ENCODE assay signal across 8 cellular contexts in genomic region chr13:61414686-61415664, GRCh38. TPM values are rescaled to one million over a fixed set of nuclear protein-coding genes. Genes with fewer than 3 reads are reported as not detected.
DNase-seq lines count a peak whose midpoint lies in the region; ATAC-seq, FAIRE-seq and TF ChIP-seq lines count a peak whose summit lies in the region.

No MANE protein-coding gene starts in this region.

- DNase-seq in SIG-M5 treated with dmso at 0.1 percent for 504 hours (lab: John Stamatoyannopoulos, UW; ENCODE audit: unreplicated experiment) (peak; percentile 9), SIG-M5 (lab: John Stamatoyannopoulos, UW) (no peak), astrocyte of the cerebellum (ENCODE audit: low read depth) (peak; percentile 13), iPS-NIHi11 (ENCODE audit: low spot score) (peak; percentile 88), small intestine (peak; percentile 93), OCI-M2 (lab: John Stamatoyannopoulos, UW; ENCODE audit: unreplicated experiment) (no peak)
- DNase-seq in stimulated activated naive CD8-positive, alpha-beta T cell treated with anti-CD3 and anti-CD28 coated beads, Interleukin-15, amount 100 ng/mL, for 72 hours: no peak

- H3K9me3 Mint-ChIP-seq in stimulated activated naive CD8-positive, alpha-beta T cell treated with anti-CD3 and anti-CD28 coated beads, Interleukin-15, amount 100 ng/mL, for 72 hours: peaks cover 0 to 9% of the 10 kb centered on the region in 2 donors

- H3K4me1 Mint-ChIP-seq in stimulated activated naive CD8-positive, alpha-beta T cell treated with anti-CD3 and anti-CD28 coated beads, Interleukin-15, amount 100 ng/mL, for 72 hours: no peaks in the 10 kb centered on the region

- no peak overlapping the region for H3K4me3 Mint-ChIP-seq in stimulated activated naive CD8-positive, alpha-beta T cell treated with anti-CD3 and anti-CD28 coated beads, Interleukin-15, amount 100 ng/mL, for 72 hours

- H3K27me3 ChIP-seq in small intestine (ENCODE audit: control insufficient read depth in 2 of 2, insufficient read depth in 2 of 2, low read length in 2 of 2): no peaks in the 10 kb centered on the region

- in situ Hi-C loops in astrocyte of the cerebellum (cut with HindIII; ENCODE audit: low sequenced_read_pairs): no loop called here

- 1 to 2% (median 2%) methylated on average over 44 of the region's 44 CpGs for WGBS in small intestine, 3 donors

- H3K4me1 ChIP-seq in small intestine (ENCODE audit: control insufficient read depth in 2 of 2, insufficient read depth in 1 of 2, low read depth in 1 of 2, low read length in 1 of 2): no peaks in the 10 kb centered on the region

- H3K36me3 ChIP-seq in small intestine (ENCODE audit: control insufficient read depth in 2 of 2, insufficient read depth in 2 of 2, low read length in 2 of 2): no peaks in the 10 kb centered on the region

- H3K27ac Mint-ChIP-seq in stimulated activated naive CD8-positive, alpha-beta T cell treated with anti-CD3 and anti-CD28 coated beads, Interleukin-15, amount 100 ng/mL, for 72 hours: no peak overlapping the region

- no peak for FAIRE-seq in small intestine (lab: Jason Lieb, UNC)

- peaks cover 45% of the 10 kb centered on the region for H3K27me3 Mint-ChIP-seq in stimulated activated naive CD8-positive, alpha-beta T cell treated with anti-CD3 and anti-CD28 coated beads, Interleukin-15, amount 100 ng/mL, for 72 hours

- H3K4me3 ChIP-seq in astrocyte of the cerebellum (ENCODE audit: low read depth, low read length) (peak overlapping the region; percentile 53), small intestine (ENCODE audit: low read depth in 1 of 2, low read length in 2 of 2) (peak overlapping the region; percentile 13 to 35)

- no peak for ATAC-seq in GM18907 (IDR thresholded peaks at IDR 0.05; ENCODE audit: unreplicated experiment)
- ATAC-seq in stimulated activated naive CD8-positive, alpha-beta T cell treated with anti-CD3 and anti-CD28 coated beads, Interleukin-15, amount 100 ng/mL, for 72 hours: no peak

- peak overlapping the region in 1 of 2 donors; percentile 42 for H3K27ac ChIP-seq in small intestine (ENCODE audit: low read depth in 1 of 2, low read length in 1 of 2)

- H3K9me3 ChIP-seq in small intestine (ENCODE audit: control insufficient read depth, low read depth): no peaks in the 10 kb centered on the region

- TF ChIP-seq CTCF in astrocyte of the cerebellum (IDR thresholded peaks at IDR 0.05; ENCODE audit: low read depth, low read length, missing control alignments): no peak

RNA-seq across cellular contexts. Expression of gene PCDH20, which starts 0.7 kb away (rescaled TPM):
- polyA plus RNA-seq in small intestine: 1 to 10 TPM in 1 of 3 donors, under 1 TPM in 1, not detected in 1; 0.27 to 2.3 TPM

Comparison
In these comparisons a context has a peak if more than half of its experiments do, and no peak if none do; other contexts are left out.
1. DNase-seq: peak in SIG-M5 treated with dmso at 0.1 percent for 504 hours (single experiment), astrocyte of the cerebellum (single experiment), iPS-NIHi11 (single experiment) and small intestine (single experiment); none in SIG-M5 (single experiment), OCI-M2 (single experiment) and stimulated activated naive CD8-positive, alpha-beta T cell treated with anti-CD3 and anti-CD28 coated beads, Interleukin-15, amount 100 ng/mL, for 72 hours (0 of 2).